In the genomic region with DNA sequence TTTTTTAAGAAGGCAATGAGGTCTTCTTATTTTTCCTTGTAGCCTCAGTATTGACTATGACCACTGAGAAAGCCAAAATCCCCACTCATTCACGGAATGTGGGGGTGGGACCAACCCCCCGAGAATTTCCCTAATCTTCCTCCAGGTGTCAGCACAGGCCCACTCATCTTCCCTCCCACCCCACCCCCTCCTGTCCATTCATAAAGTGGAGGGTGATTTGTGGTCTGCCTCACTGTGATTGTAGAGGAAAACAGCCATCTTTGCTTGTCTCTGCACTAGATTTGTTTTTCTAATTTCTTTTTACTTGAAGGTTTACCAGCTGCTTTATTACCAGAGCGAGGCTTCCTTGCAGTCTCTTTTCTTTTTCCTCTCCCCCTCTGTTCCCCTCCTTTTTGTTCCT, we compare ENCODE assay signal across 8 cellular contexts.
A peak's percentile ranks its signal among the peaks of the same experiment; 100 is the strongest.
DNase-seq lines count a peak whose midpoint lies in the region; ATAC-seq and TF ChIP-seq lines count a peak whose summit lies in the region.

No MANE protein-coding gene starts in this region.

- DNase-seq in AG10803 (ENCODE audit: low read depth) (peak; percentile 7), GM19238 (ENCODE audit: insufficient read length, low spot score) (peak; percentile 14), NCI-H1417 (lab: John Stamatoyannopoulos, UW) (peak; percentile 25 to 83 (median 51)), fibroblast of villous mesenchyme (ENCODE audit: low read depth) (peak; percentile 12), prostate gland (ENCODE audit: low spot score) (no peak), posterior vena cava (ENCODE audit: low spot score) (no peak), middle frontal gyrus (ENCODE audit: extremely low spot score, low spot score) (no peak)
- DNase-seq in activated CD8-positive, alpha-beta T cell treated with anti-CD3 and anti-CD28 coated beads, Interleukin-2, amount 10 ng/mL, durations not matched to agents 7 days and 5 days: peak; percentile 69

- peaks cover 52% of the 10 kb centered on the region for H3K4me1 Mint-ChIP-seq in activated CD8-positive, alpha-beta T cell treated with anti-CD3 and anti-CD28 coated beads, Interleukin-2, amount 10 ng/mL, durations not matched to agents 7 days and 5 days (ENCODE audit: low read depth)

- H3K9me3 Mint-ChIP-seq in activated CD8-positive, alpha-beta T cell treated with anti-CD3 and anti-CD28 coated beads, Interleukin-2, amount 10 ng/mL, durations not matched to agents 7 days and 5 days (ENCODE audit: insufficient read depth): no peaks in the 10 kb centered on the region

- no peaks in the 10 kb centered on the region for H3K36me3 ChIP-seq in prostate gland

- no peaks in the 10 kb centered on the region for H3K36me3 Mint-ChIP-seq in activated CD8-positive, alpha-beta T cell treated with anti-CD3 and anti-CD28 coated beads, Interleukin-2, amount 10 ng/mL, durations not matched to agents 7 days and 5 days (ENCODE audit: low read depth)

- no peaks in the 10 kb centered on the region for H3K9me3 ChIP-seq in prostate gland

- no peak overlapping the region for H3K27ac ChIP-seq in prostate gland

- H3K4me3 ChIP-seq in AG10803 (ENCODE audit: low read length) (no peak overlapping the region), fibroblast of villous mesenchyme (ENCODE audit: low read depth, low read length) (no peak overlapping the region), prostate gland (no peak overlapping the region)

- CTCF ChIA-PET in activated CD8-positive, alpha-beta T cell treated with anti-CD3 and anti-CD28 coated beads, Interleukin-2, amount 10 ng/mL, durations not matched to agents 7 days and 5 days (lab: Charles Lee): interaction anchor here (0.7 to 6.9 kb wide), 9 partner anchors 12 to 1570 kb away, joined by 3 to 69 read pairs (median 5); no protein-coding TSS in a partner anchor

- intact Hi-C loops in prostate gland (cut with DNase I): no loop called here
- intact Hi-C loops in posterior vena cava (cut with DNase I): no loop called here

- no peak for TF ChIP-seq POLR2A in prostate gland (IDR thresholded peaks at IDR 0.05)

- H3K4me1 ChIP-seq in prostate gland (replicated peaks): peaks cover 6% of the 10 kb centered on the region

- 53% methylated on average over 3 of the region's 3 CpGs for WGBS in prostate gland

- POLR2A ChIA-PET in activated CD8-positive, alpha-beta T cell treated with anti-CD3 and anti-CD28 coated beads, Interleukin-2, amount 10 ng/mL, durations not matched to agents 7 days and 5 days (lab: Charles Lee): interaction anchor here (0.6 kb wide), 1 partner anchor 45 kb away, joined by 3 read pairs; no protein-coding TSS in a partner anchor

- TF ChIP-seq CTCF in AG10803 (conservative IDR thresholded peaks at IDR 0.05; ENCODE audit: low read length) (peak; percentile 46), fibroblast of villous mesenchyme (IDR thresholded peaks at IDR 0.05; ENCODE audit: insufficient read depth, low read depth, low read length) (peak; percentile 41), prostate gland (IDR thresholded peaks at IDR 0.05) (peak in 3 of 4 experiments; percentile 13 to 35 (median 22))

- peak; percentile 52 for ATAC-seq in activated CD8-positive, alpha-beta T cell treated with anti-CD3 and anti-CD28 coated beads, Interleukin-2, amount 10 ng/mL, durations not matched to agents 7 days and 5 days

- peaks cover 17% of the 10 kb centered on the region for H3K27me3 Mint-ChIP-seq in activated CD8-positive, alpha-beta T cell treated with anti-CD3 and anti-CD28 coated beads, Interleukin-2, amount 10 ng/mL, durations not matched to agents 7 days and 5 days (ENCODE audit: low read depth)

- H3K27ac Mint-ChIP-seq in activated CD8-positive, alpha-beta T cell treated with anti-CD3 and anti-CD28 coated beads, Interleukin-2, amount 10 ng/mL, durations not matched to agents 7 days and 5 days: peak overlapping the region; percentile 75

- H3K27me3 ChIP-seq in prostate gland (replicated peaks; ENCODE audit: insufficient read depth): no peaks in the 10 kb centered on the region

- peak overlapping the region; percentile 45 for H3K4me3 Mint-ChIP-seq in activated CD8-positive, alpha-beta T cell treated with anti-CD3 and anti-CD28 coated beads, Interleukin-2, amount 10 ng/mL, durations not matched to agents 7 days and 5 days

Comparison
In these comparisons a context has a peak if more than half of its experiments do, and no peak if none do; other contexts are left out.
1. DNase-seq: peak in AG10803 (single experiment), GM19238 (single experiment), NCI-H1417 (3 of 3), activated CD8-positive, alpha-beta T cell treated with anti-CD3 and anti-CD28 coated beads, Interleukin-2, amount 10 ng/mL, durations not matched to agents 7 days and 5 days (single experiment) and fibroblast of villous mesenchyme (single experiment); none in prostate gland (single experiment), posterior vena cava (single experiment) and middle frontal gyrus (single experiment).
2. Peak in every context shown above with its lines, with median percentiles within 50 percentile points of each other: CTCF ChIP-seq.